Comparison of ENCODE assay signal across 6 cellular contexts in the genomic region with DNA sequence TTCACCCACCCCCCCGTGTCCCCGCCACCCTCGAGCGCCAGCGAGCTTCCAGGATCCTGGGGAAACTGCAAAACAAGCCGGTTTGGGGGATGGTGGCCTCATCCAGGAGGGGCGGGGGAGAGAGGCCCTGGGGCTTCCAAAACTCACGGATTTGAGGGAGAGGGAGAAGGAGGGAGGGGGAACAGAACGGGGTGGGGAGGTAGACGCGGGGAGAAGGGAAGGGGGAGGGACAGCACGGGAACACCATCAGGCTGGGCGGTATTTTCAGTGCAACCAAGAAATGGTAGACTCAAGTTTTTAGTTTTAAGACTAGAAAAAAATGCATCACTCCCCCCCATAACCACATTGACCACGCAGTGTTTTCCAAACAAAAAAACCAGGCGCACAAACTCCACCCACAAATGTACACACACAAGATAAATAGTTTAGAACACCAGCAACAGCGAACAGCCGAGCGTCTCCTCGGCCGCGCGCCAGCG. TPM values are rescaled to one million over a fixed set of nuclear protein-coding genes. Genes with fewer than 3 reads are reported as not detected.
DNase-seq lines count a peak whose midpoint lies in the region; ATAC-seq and TF ChIP-seq lines count a peak whose summit lies in the region.

No MANE protein-coding gene starts in this region.

- 2% methylated on average over 23 of the region's 23 CpGs for WGBS in esophagus muscularis mucosa

- H3K9me3 Mint-ChIP-seq in activated CD4-positive, alpha-beta T cell treated with anti-CD3 and anti-CD28 coated beads, Interleukin-2, amount 10 ng/mL, durations not matched to agents 24 days and 14 days, result no peaks in the 10 kb centered on the region
- H3K9me3 Mint-ChIP-seq in stimulated activated memory B cell treated with anti-CD40 and anti-IgM and Interleukin-4, amounts not matched to agents 10 μg/mL and 1 μg/mL and 100 μg/mL, for 72 hours, result no peaks in the 10 kb centered on the region

- H3K36me3 ChIP-seq in esophagus muscularis mucosa, result no peaks in the 10 kb centered on the region

- peaks cover 32% of the 10 kb centered on the region for H3K27me3 Mint-ChIP-seq in activated CD4-positive, alpha-beta T cell treated with anti-CD3 and anti-CD28 coated beads, Interleukin-2, amount 10 ng/mL, durations not matched to agents 24 days and 14 days
- peaks cover 68% of the 10 kb centered on the region for H3K27me3 Mint-ChIP-seq in stimulated activated memory B cell treated with anti-CD40 and anti-IgM and Interleukin-4, amounts not matched to agents 10 μg/mL and 1 μg/mL and 100 μg/mL, for 72 hours

- no peak for DNase-seq in activated CD4-positive, alpha-beta T cell treated with anti-CD3 and anti-CD28 coated beads, Interleukin-2, amount 10 ng/mL, durations not matched to agents 24 days and 14 days
- DNase-seq in activated CD4-positive, alpha-beta T cell treated with anti-CD3 and anti-CD28 coated beads for 4 hours, result no peak
- DNase-seq in esophagus muscularis mucosa (ENCODE audit: extremely low spot score) (no peak), NCI-H2196 (lab: John Stamatoyannopoulos, UW; ENCODE audit: unreplicated experiment) (no peak)

- H3K4me1 Mint-ChIP-seq in activated CD4-positive, alpha-beta T cell treated with anti-CD3 and anti-CD28 coated beads, Interleukin-2, amount 10 ng/mL, durations not matched to agents 24 days and 14 days, result peaks cover 12% of the 10 kb centered on the region
- H3K4me1 Mint-ChIP-seq in stimulated activated memory B cell treated with anti-CD40 and anti-IgM and Interleukin-4, amounts not matched to agents 10 μg/mL and 1 μg/mL and 100 μg/mL, for 72 hours, result peaks cover 24% of the 10 kb centered on the region

- no peak for ATAC-seq in stimulated activated memory B cell treated with anti-CD40 and anti-IgM and Interleukin-4, amounts not matched to agents 10 μg/mL and 1 μg/mL and 100 μg/mL, for 72 hours
- ATAC-seq in GM18867 (IDR thresholded peaks at IDR 0.05; ENCODE audit: unreplicated experiment), result no peak

- peaks cover 4 to 93% (median 41%) of the 10 kb centered on the region in 4 donors for H3K27me3 ChIP-seq in esophagus muscularis mucosa

- intact Hi-C loops in activated CD4-positive, alpha-beta T cell treated with anti-CD3 and anti-CD28 coated beads, Interleukin-2, amount 10 ng/mL, durations not matched to agents 24 days and 14 days (cut with micrococcal nuclease), result loop anchor here (5.0 kb wide), 1 partner anchor 122 kb away; a partner anchor contains a TSS
- intact Hi-C loops in esophagus muscularis mucosa (cut with DNase I), result no loop called here

- H3K4me3 Mint-ChIP-seq in activated CD4-positive, alpha-beta T cell treated with anti-CD3 and anti-CD28 coated beads, Interleukin-2, amount 10 ng/mL, durations not matched to agents 24 days and 14 days, result peak overlapping the region; percentile 83
- peak overlapping the region; percentile 61 for H3K4me3 Mint-ChIP-seq in stimulated activated memory B cell treated with anti-CD40 and anti-IgM and Interleukin-4, amounts not matched to agents 10 μg/mL and 1 μg/mL and 100 μg/mL, for 72 hours

- H3K9me3 ChIP-seq in esophagus muscularis mucosa, result no peaks in the 10 kb centered on the region

- H3K27ac ChIP-seq in esophagus muscularis mucosa (replicated peaks in 1 of 4), result peak overlapping the region; percentile 66 to 76 (median 73)

- TF ChIP-seq POLR2A in esophagus muscularis mucosa (IDR thresholded peaks at IDR 0.05; ENCODE audit: low read depth), result no peak

- H3K27ac Mint-ChIP-seq in activated CD4-positive, alpha-beta T cell treated with anti-CD3 and anti-CD28 coated beads, Interleukin-2, amount 10 ng/mL, durations not matched to agents 24 days and 14 days, result peak overlapping the region; percentile 82
- no peak overlapping the region for H3K27ac Mint-ChIP-seq in stimulated activated memory B cell treated with anti-CD40 and anti-IgM and Interleukin-4, amounts not matched to agents 10 μg/mL and 1 μg/mL and 100 μg/mL, for 72 hours

- H3K4me1 ChIP-seq in esophagus muscularis mucosa, result peaks cover 61 to 93% (median 75%) of the 10 kb centered on the region in 4 donors

- H3K4me3 ChIP-seq in esophagus muscularis mucosa, result peak overlapping the region; percentile 50 to 59 (median 56)

- H3K36me3 Mint-ChIP-seq in activated CD4-positive, alpha-beta T cell treated with anti-CD3 and anti-CD28 coated beads, Interleukin-2, amount 10 ng/mL, durations not matched to agents 24 days and 14 days (ENCODE audit: low read depth), result peaks cover 3% of the 10 kb centered on the region
- H3K36me3 Mint-ChIP-seq in stimulated activated memory B cell treated with anti-CD40 and anti-IgM and Interleukin-4, amounts not matched to agents 10 μg/mL and 1 μg/mL and 100 μg/mL, for 72 hours, result no peaks in the 10 kb centered on the region

- TF ChIP-seq EP300 in esophagus muscularis mucosa (IDR thresholded peaks at IDR 0.05), result no peak

- TF ChIP-seq CTCF in esophagus muscularis mucosa (IDR thresholded peaks at IDR 0.05), result no peak

RNA-seq across cellular contexts. Expression of a gene that starts 1.4 kb away (rescaled TPM):
- 12.9 and 13.4 TPM in 2 replicates for total RNA-seq in activated CD4-positive, alpha-beta T cell treated with anti-CD3 and anti-CD28 coated beads, Interleukin-2, amount 10 ng/mL, durations not matched to agents 24 days and 14 days
- total RNA-seq in esophagus muscularis mucosa, result 10 to 100 TPM in 1 of 4 donors, 1 to 10 TPM in 3; 2.9 to 10.3 (median 7.2) TPM

RNA-seq across cellular contexts. Expression of a gene that starts 23.1 kb away (rescaled TPM):
- 10.3 and 11.4 TPM in 2 replicates for total RNA-seq in activated CD4-positive, alpha-beta T cell treated with anti-CD3 and anti-CD28 coated beads, Interleukin-2, amount 10 ng/mL, durations not matched to agents 24 days and 14 days
- 1 to 10 TPM; 5.0 to 9.2 (median 7.3) TPM for total RNA-seq in esophagus muscularis mucosa

RNA-seq across cellular contexts. Expression of a gene that starts 45.5 kb away (rescaled TPM):
- total RNA-seq in activated CD4-positive, alpha-beta T cell treated with anti-CD3 and anti-CD28 coated beads, Interleukin-2, amount 10 ng/mL, durations not matched to agents 24 days and 14 days, result 72.4 and 75.3 TPM in 2 replicates
- total RNA-seq in esophagus muscularis mucosa, result 10 to 100 TPM; 26.6 to 73.2 (median 48.8) TPM

RNA-seq across cellular contexts. Expression of a gene that starts 49.6 kb away (rescaled TPM):
- 0.54 and 0.99 TPM in 2 replicates for total RNA-seq in activated CD4-positive, alpha-beta T cell treated with anti-CD3 and anti-CD28 coated beads, Interleukin-2, amount 10 ng/mL, durations not matched to agents 24 days and 14 days
- total RNA-seq in esophagus muscularis mucosa, result not detected

RNA-seq across cellular contexts. Expression of a gene that starts 59.6 kb away (rescaled TPM):
- total RNA-seq in activated CD4-positive, alpha-beta T cell treated with anti-CD3 and anti-CD28 coated beads, Interleukin-2, amount 10 ng/mL, durations not matched to agents 24 days and 14 days, result 292 and 299 TPM in 2 replicates
- 100 to 1,000 TPM; 227 to 469 (median 304) TPM for total RNA-seq in esophagus muscularis mucosa
